26 cellular contexts compared by ENCODE assay signal in the genomic region with DNA sequence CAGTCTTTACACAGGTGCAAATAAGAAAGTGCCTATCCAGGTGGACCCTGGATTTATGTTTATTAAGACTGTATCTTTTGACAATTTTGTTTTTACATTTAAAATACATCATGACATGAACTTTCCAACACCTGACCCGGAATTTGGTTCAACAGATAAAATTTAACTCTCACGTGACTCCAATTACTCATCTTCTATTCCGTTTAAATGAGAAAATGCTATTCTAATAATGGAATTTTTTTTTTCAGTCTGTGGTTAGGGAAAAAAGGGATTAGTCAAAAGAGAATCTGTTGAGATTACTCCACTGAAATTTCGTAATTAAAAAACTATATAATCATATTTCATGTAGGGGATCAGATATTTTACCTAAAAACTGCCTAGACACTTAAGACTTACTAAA. TPM values are rescaled to one million over a fixed set of nuclear protein-coding genes. Genes with fewer than 3 reads are reported as not detected.
DNase-seq lines count a peak whose midpoint lies in the region; ATAC-seq and TF ChIP-seq lines count a peak whose summit lies in the region.
"Had no signal": no experiment of that assay in that cellular context is flagged by ENCODE, and none has a peak within 500 bp of the region (broad histone marks: within the 10 kb centered on the region; RNA-seq: fewer than 3 reads in every experiment).

No MANE protein-coding gene starts in this region.

- H3K4me3 ChIP-seq in mammary epithelial cell (replicated peaks in 1 of 3; ENCODE audit: insufficient read depth in 1 of 3, low read depth in 2 of 3, low read length in 3 of 3) = no peak overlapping the region
- H3K4me3 ChIP-seq in PC-3 (ENCODE audit: low read length) = no peak overlapping the region
- no peak overlapping the region for H3K4me3 ChIP-seq in fibroblast of mammary gland (ENCODE audit: control insufficient read depth, low read depth, low read length)
- no peak overlapping the region for H3K4me3 ChIP-seq in vagina
- H3K4me3 ChIP-seq: heart left ventricle, right lobe of liver had no signal

- H3K27me3 ChIP-seq in mammary epithelial cell (ENCODE audit: insufficient read depth, low read length) (no peaks in the 10 kb centered on the region), PC-3 (ENCODE audit: low read length) (no peaks in the 10 kb centered on the region), vagina (no peaks in the 10 kb centered on the region)
- H3K27me3 ChIP-seq: heart left ventricle, right lobe of liver had no signal

- H3K27ac Mint-ChIP-seq in MCF 10A (ENCODE audit: low read depth, unreplicated experiment) (no peak overlapping the region), WTC11 (no peak overlapping the region)
- H3K27ac Mint-ChIP-seq: activated CD8-positive, alpha-beta memory T cell treated with anti-CD3 and anti-CD28 coated beads, Interleukin-2, amount 10 ng/mL, durations not matched to agents 7 days and 5 days; memory B cell; stimulated activated memory B cell treated with anti-CD40 and anti-IgM and Interleukin-4, amounts not matched to agents 10 μg/mL and 1 μg/mL and 100 μg/mL, for 72 hours had no signal

- H3K9me3 ChIP-seq in mammary epithelial cell (replicated peaks; ENCODE audit: insufficient read depth, low read length) (no peaks in the 10 kb centered on the region), PC-3 (ENCODE audit: low read length) (no peaks in the 10 kb centered on the region), vagina (no peaks in the 10 kb centered on the region)
- H3K9me3 ChIP-seq: heart left ventricle, right lobe of liver had no signal

- H3K9me3 Mint-ChIP-seq in MCF 10A (ENCODE audit: unreplicated experiment) (no peaks in the 10 kb centered on the region), WTC11 (no peaks in the 10 kb centered on the region)
- H3K9me3 Mint-ChIP-seq: memory B cell; stimulated activated memory B cell treated with anti-CD40 and anti-IgM and Interleukin-4, amounts not matched to agents 10 μg/mL and 1 μg/mL and 100 μg/mL, for 72 hours had no signal

- H3K4me1 ChIP-seq in mammary epithelial cell (ENCODE audit: insufficient read depth, low read length) = peaks cover 48% of the 10 kb centered on the region
- H3K4me1 ChIP-seq in PC-3 (ENCODE audit: insufficient read depth, low read length) = peaks cover 58% of the 10 kb centered on the region
- peaks cover 81% of the 10 kb centered on the region for H3K4me1 ChIP-seq in vagina

- no peaks in the 10 kb centered on the region for H3K9me2 ChIP-seq in PC-3 (replicated peaks; ENCODE audit: low read length)

- no peak overlapping the region for H3K9ac ChIP-seq in mammary epithelial cell (ENCODE audit: insufficient read depth, low read length)
- H3K9ac ChIP-seq in PC-3 (ENCODE audit: low read length) = no peak overlapping the region

- TF ChIP-seq POLR2A in vagina (IDR thresholded peaks at IDR 0.05) = no peak

- H4K20me1 ChIP-seq in mammary epithelial cell (ENCODE audit: insufficient read depth, low read length) (no peaks in the 10 kb centered on the region), PC-3 (ENCODE audit: low read length) (peaks cover 53% of the 10 kb centered on the region)

- CTCF ChIA-PET in mammary epithelial cell (lab: Charles Lee; ENCODE audit: low non-redundant PET) = no interaction called here
- CTCF ChIA-PET in MCF 10A (lab: Yijun Ruan, JAX) = no interaction called here
- CTCF ChIA-PET in PC-3 (lab: Charles Lee) = no interaction called here
- CTCF ChIA-PET in WTC11 (lab: Charles Lee) = no interaction called here

- TF ChIP-seq CTCF in mammary epithelial cell (conservative IDR thresholded peaks at IDR 0.05 in 1 of 2, IDR thresholded peaks at IDR 0.05 in 1 of 2; ENCODE audit: extremely low read depth in 1 of 2, insufficient read depth in 1 of 2, low read depth in 1 of 2, low read length in 2 of 2) = no peak
- no peak for TF ChIP-seq CTCF in MCF 10A (IDR thresholded peaks at IDR 0.05; ENCODE audit: unreplicated experiment)
- no peak for TF ChIP-seq CTCF in PC-3 (conservative IDR thresholded peaks at IDR 0.05; ENCODE audit: low read depth, low read length)
- no peak for TF ChIP-seq CTCF in fibroblast of mammary gland (conservative IDR thresholded peaks at IDR 0.05; ENCODE audit: control insufficient read depth, insufficient read depth, low read depth, low read length)
- TF ChIP-seq CTCF in WTC11 (IDR thresholded peaks at IDR 0.05) = no peak
- no peak for TF ChIP-seq CTCF in vagina (IDR thresholded peaks at IDR 0.05)

- H3K27me3 Mint-ChIP-seq in MCF 10A (ENCODE audit: insufficient read depth, unreplicated experiment) (no peaks in the 10 kb centered on the region), WTC11 (ENCODE audit: low read depth) (peaks cover 93% of the 10 kb centered on the region)
- H3K27me3 Mint-ChIP-seq: activated CD8-positive, alpha-beta memory T cell treated with anti-CD3 and anti-CD28 coated beads, Interleukin-2, amount 10 ng/mL, durations not matched to agents 7 days and 5 days; memory B cell; progenitor cell of endocrine pancreas; stimulated activated memory B cell treated with anti-CD40 and anti-IgM and Interleukin-4, amounts not matched to agents 10 μg/mL and 1 μg/mL and 100 μg/mL, for 72 hours had no signal

- DNase-seq in mammary epithelial cell (no peak), MCF 10A (ENCODE audit: unreplicated experiment) (no peak), PC-3 (no peak), fibroblast of mammary gland (ENCODE audit: low read depth) (peak; percentile 53), MV-4-11 (lab: John Stamatoyannopoulos, UW) (no peak), WTC11 (ENCODE audit: low spot score) (no peak), vagina (ENCODE audit: extremely low spot score in 2 of 2) (no peak)
- DNase-seq: activated CD4-positive, CD25-positive, alpha-beta regulatory T cell; activated CD8-positive, alpha-beta memory T cell treated with anti-CD3 and anti-CD28 coated beads, Interleukin-2, amount 10 ng/mL, durations not matched to agents 7 days and 5 days; activated naive CD4-positive, alpha-beta T cell; activated T-cell treated with anti-CD3 and anti-CD28 coated beads, Interleukin-2, amount 50 U/mL, for 48 hours; amniotic stem cell; DMS53; GF-D8; heart left ventricle; NCI-H1092 treated with DMSO at 0.1 percent for 48 hours; NCI-H187 treated with DMSO at 0.1 percent for 48 hours; NCI-H524; right lobe of liver; stimulated activated CD4-positive, alpha-beta T cell treated with anti-CD3 and anti-CD28 coated beads, Interleukin-4, amount 100 ng/mL, for 4 hours; SW 1271; T-helper 9 cell had no signal

- in situ Hi-C loops in mammary epithelial cell (cut with MboI; ENCODE audit: low sequenced_read_pairs in 2 of 2) = loop anchor here in 1 of 2 donors (25.0 kb wide), 1 partner anchor 352 kb away; a partner anchor contains a TSS

- H3K36me3 ChIP-seq in mammary epithelial cell (ENCODE audit: insufficient read depth, low read length) = peaks cover 4% of the 10 kb centered on the region
- peaks cover 12% of the 10 kb centered on the region; the same call in 1 of the 2 replicates for H3K36me3 ChIP-seq in PC-3 (ENCODE audit: low read depth, low read length)
- H3K36me3 ChIP-seq in vagina = no peaks in the 10 kb centered on the region
- H3K36me3 ChIP-seq: heart left ventricle, right lobe of liver had no signal

- peaks cover 36% of the 10 kb centered on the region for H3K4me1 Mint-ChIP-seq in MCF 10A (ENCODE audit: insufficient read depth, unreplicated experiment)
- H3K4me1 Mint-ChIP-seq in WTC11 = peaks cover 42% of the 10 kb centered on the region

- H3K36me3 Mint-ChIP-seq in MCF 10A (ENCODE audit: insufficient read depth, unreplicated experiment) (peaks cover 22% of the 10 kb centered on the region), WTC11 (no peaks in the 10 kb centered on the region)

- H3K4me3 Mint-ChIP-seq in MCF 10A (ENCODE audit: unreplicated experiment) (no peak overlapping the region), WTC11 (no peak overlapping the region)
- H3K4me3 Mint-ChIP-seq: activated CD8-positive, alpha-beta memory T cell treated with anti-CD3 and anti-CD28 coated beads, Interleukin-2, amount 10 ng/mL, durations not matched to agents 7 days and 5 days; memory B cell; stimulated activated memory B cell treated with anti-CD40 and anti-IgM and Interleukin-4, amounts not matched to agents 10 μg/mL and 1 μg/mL and 100 μg/mL, for 72 hours had no signal

- H3K27ac ChIP-seq in mammary epithelial cell (ENCODE audit: insufficient read depth, low read depth, low read length) (peak overlapping the region; percentile 58), PC-3 (ENCODE audit: low read length) (0 out of 2 replicates have a peak overlapping the region, but pooled peaks have one; percentile 1), vagina (no peak overlapping the region)

- 43% methylated on average over 4 of the region's 4 CpGs for WGBS in mammary epithelial cell (ENCODE audit: low coverage, missing lambda C conversion rate)

- BruUV-seq in mammary epithelial cell (replicated peaks; lab: Mats Ljungman, UMichigan) (no TSS peak), MCF 10A (replicated peaks; lab: Mats Ljungman, UMichigan) (no TSS peak), PC-3 (replicated peaks; lab: Mats Ljungman, UMichigan) (no TSS peak)

- no peak overlapping the region for H2AFZ ChIP-seq in mammary epithelial cell (ENCODE audit: low read depth, low read length)
- H2AFZ ChIP-seq in PC-3 (ENCODE audit: low read length) = no peak overlapping the region

- intact Hi-C loops in mammary epithelial cell (cut with micrococcal nuclease) = no loop called here
- intact Hi-C loops in MCF 10A (cut with micrococcal nuclease) = no loop called here
- intact Hi-C loops in PC-3 (cut with micrococcal nuclease) = no loop called here
- intact Hi-C loops in vagina (cut with DNase I) = no loop called here

- dilution Hi-C loops in mammary epithelial cell (cut with HindIII; ENCODE audit: low sequenced_read_pairs) = loop anchor here (5.0 kb wide), 1 partner anchor 62 kb away; no protein-coding TSS in a partner anchor

- POLR2A ChIA-PET in MCF 10A (lab: Yijun Ruan, JAX) (interaction anchor here (0.7 to 14.8 kb wide), 8 partner anchors 12 to 90 kb away, joined by 3 to 240 read pairs (median 8); a partner anchor contains a TSS), PC-3 (lab: Charles Lee; ENCODE audit: unreplicated experiment) (interaction anchor here (0.9 kb wide), 1 partner anchor 63 kb away, joined by 7 read pairs; no protein-coding TSS in a partner anchor), WTC11 (lab: Charles Lee) (no interaction called here)

- H3K4me2 ChIP-seq in mammary epithelial cell (ENCODE audit: insufficient read depth, low read depth, low read length) (peak overlapping the region; percentile 19), PC-3 (ENCODE audit: low read length) (peak overlapping the region; percentile 19)

- H3F3A ChIP-seq in PC-3 (ENCODE audit: low read length, unreplicated experiment) = peaks cover 11% of the 10 kb centered on the region

- H3K79me2 ChIP-seq in mammary epithelial cell (ENCODE audit: insufficient read depth, low read length) (peaks cover 89% of the 10 kb centered on the region), PC-3 (ENCODE audit: low read length) (peaks cover 99% of the 10 kb centered on the region)

- no peak for ATAC-seq in PC-3
- no peak for ATAC-seq in WTC11
- ATAC-seq in GM18873 (IDR thresholded peaks at IDR 0.05; ENCODE audit: low FRiP score, unreplicated experiment) = no peak
- ATAC-seq: activated CD8-positive, alpha-beta memory T cell treated with anti-CD3 and anti-CD28 coated beads, Interleukin-2, amount 10 ng/mL, durations not matched to agents 7 days and 5 days; heart left ventricle; stimulated activated memory B cell treated with anti-CD40 and anti-IgM and Interleukin-4, amounts not matched to agents 10 μg/mL and 1 μg/mL and 100 μg/mL, for 72 hours had no signal

RNA-seq across cellular contexts. Expression of a gene that starts 11.1 kb away (rescaled TPM):
- total RNA-seq in mammary epithelial cell (10 to 100 TPM; 30.8 to 60.7 TPM), MCF 10A (2022) (33.8 and 37.6 TPM in 2 replicates), PC-3 (2014; rRNA removed) (74.3 and 80.8 TPM in 2 replicates), WTC11 (2021) (10.4 to 18.1 TPM (median 11.4 TPM) in 3 replicates), vagina (34.9 TPM)
- 56.7 TPM for polyA plus RNA-seq in mammary epithelial cell
- 35.7 TPM for polyA minus RNA-seq in mammary epithelial cell

RNA-seq across cellular contexts. Expression of a gene that starts 49.6 kb away (rescaled TPM):
- total RNA-seq in mammary epithelial cell = 10 to 100 TPM; 52.1 to 59.7 TPM
- polyA plus RNA-seq in mammary epithelial cell = 22.5 TPM
- 105 TPM for polyA minus RNA-seq in mammary epithelial cell
- 41.6 and 44.6 TPM in 2 replicates for total RNA-seq in MCF 10A (2022)
- 46.1 and 83.6 TPM in 2 replicates for total RNA-seq in PC-3 (2014; rRNA removed)
- 22.8 to 45.2 TPM (median 26.8 TPM) in 3 replicates for total RNA-seq in WTC11 (2021)
- total RNA-seq in vagina = 66.0 TPM
